9 cellular contexts compared by ENCODE assay signal in the genomic region with DNA sequence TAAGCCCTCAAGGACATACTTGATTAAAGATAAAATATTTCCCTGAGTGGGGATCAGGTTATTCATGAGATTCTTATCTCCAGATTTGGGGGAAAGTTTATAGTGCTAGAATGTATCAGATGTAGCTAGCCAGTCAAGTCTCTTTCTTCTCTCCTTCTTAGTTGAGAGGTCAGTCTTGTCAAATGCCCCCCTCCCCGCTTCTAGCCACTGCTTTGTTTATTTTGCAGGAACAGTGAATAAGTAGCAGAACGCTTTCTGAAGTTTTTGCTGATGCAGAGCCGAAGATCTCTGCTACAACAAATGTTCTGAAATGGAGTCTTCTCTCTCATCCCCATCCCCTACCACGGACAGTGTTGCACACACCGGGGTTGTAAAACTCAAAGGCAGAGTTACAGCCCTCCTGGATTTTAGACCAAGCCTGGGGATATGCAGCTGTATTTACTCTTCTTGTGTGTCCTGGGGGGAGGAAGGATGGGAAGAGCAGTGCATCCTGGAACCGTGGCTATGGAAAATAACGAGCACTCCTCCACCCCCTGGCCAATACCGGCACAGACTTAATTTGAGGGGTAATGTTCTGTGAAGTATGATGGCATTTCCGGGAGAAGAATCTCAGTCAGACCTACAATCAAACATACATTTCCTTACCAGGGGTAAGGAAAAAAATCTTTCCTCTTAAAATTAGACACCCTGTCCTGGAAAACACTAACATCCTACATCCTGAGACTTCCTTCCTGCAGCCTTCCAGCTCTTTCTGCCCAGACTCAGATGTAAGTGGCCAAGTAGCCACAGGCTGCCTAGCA. TPM values are rescaled to one million over a fixed set of nuclear protein-coding genes. Genes with fewer than 3 reads are reported as not detected.
DNase-seq lines count a peak whose midpoint lies in the region; ATAC-seq and TF ChIP-seq lines count a peak whose summit lies in the region.
"Had no signal": no experiment of that assay in that cellular context is flagged by ENCODE, and none has a peak within 500 bp of the region (broad histone marks: within the 10 kb centered on the region; RNA-seq: fewer than 3 reads in every experiment).

No MANE protein-coding gene starts in this region.

- ATAC-seq in mucosa of descending colon (peak; percentile 38), GM21515 (IDR thresholded peaks at IDR 0.05; ENCODE audit: unreplicated experiment) (no peak)
- ATAC-seq: stimulated activated memory B cell treated with anti-CD40 and anti-IgM and Interleukin-4, amounts not matched to agents 10 μg/mL and 1 μg/mL and 100 μg/mL, for 72 hours had no signal

- TF ChIP-seq CTCF in mucosa of descending colon (IDR thresholded peaks at IDR 0.05), result no peak

- intact Hi-C loops in mucosa of descending colon (cut with DNase I, micrococcal nuclease), result no loop called here

- in situ Hi-C loops in Caki2 (cut with HindIII; ENCODE audit: low pct_unique_long_range_greater_than_20kb, low sequenced_read_pairs), result no loop called here

- DNase-seq in Caki2 (ENCODE audit: low read depth) (peak; percentile 77), NCI-H146 treated with DMSO at 0.1 percent for 48 hours (lab: John Stamatoyannopoulos, UW; ENCODE audit: unreplicated experiment) (peak; percentile 97), amniotic epithelial cell (ENCODE audit: low read depth) (peak; percentile 63), mucosa of descending colon (no peak), NCI-H1105 treated with DMSO at 0.1 percent for 48 hours (lab: John Stamatoyannopoulos, UW) (no peak), MG63 (no peak), Kasumi-1 (lab: John Stamatoyannopoulos, UW) (no peak)

- no peak overlapping the region for H3K4me3 ChIP-seq in mucosa of descending colon
- H3K4me3 ChIP-seq in MG63, result no peak overlapping the region

- no peaks in the 10 kb centered on the region for H3K9me3 ChIP-seq in mucosa of descending colon
- no peaks in the 10 kb centered on the region for H3K9me3 ChIP-seq in MG63

- H3K36me3 ChIP-seq in mucosa of descending colon (ENCODE audit: low read depth) (no peaks in the 10 kb centered on the region), MG63 (no peaks in the 10 kb centered on the region)

- H3K4me1 ChIP-seq in mucosa of descending colon (ENCODE audit: low read depth), result peaks cover 17% of the 10 kb centered on the region

- no peaks in the 10 kb centered on the region for H3K27me3 ChIP-seq in MG63

RNA-seq across cellular contexts. Expression of a gene that starts 10.7 kb away (rescaled TPM):
- total RNA-seq in Caki2 (2014; rRNA removed; shearing (Covaris generic); ENCODE audit: low replicate concordance), result 12.6 and 16.3 TPM in 2 replicates
- total RNA-seq in mucosa of descending colon, result 10 to 100 TPM; 29.5 to 60.6 (median 34.1) TPM
- 0.40 and 2.6 TPM in 2 replicates for total RNA-seq in MG63 (2014; rRNA removed; shearing (Covaris generic); ENCODE audit: low replicate concordance)

RNA-seq across cellular contexts. Expression of a gene that starts 47.0 kb away (rescaled TPM):
- not detected in 2 replicates for total RNA-seq in Caki2 (2014; rRNA removed; shearing (Covaris generic); ENCODE audit: low replicate concordance)
- not detected for total RNA-seq in mucosa of descending colon
- not detected in 2 replicates for total RNA-seq in MG63 (2014; rRNA removed; shearing (Covaris generic); ENCODE audit: low replicate concordance)

Comparison
In these comparisons a context has a peak if more than half of its experiments do, and no peak if none do; other contexts are left out.
1. DNase-seq: peak in Caki2 (single experiment), NCI-H146 treated with DMSO at 0.1 percent for 48 hours (single experiment) and amniotic epithelial cell (single experiment); none in mucosa of descending colon (0 of 3), NCI-H1105 treated with DMSO at 0.1 percent for 48 hours (single experiment), MG63 (single experiment) and Kasumi-1 (0 of 2).